ENCODE assay signal across 8 cellular contexts in the genomic region with DNA sequence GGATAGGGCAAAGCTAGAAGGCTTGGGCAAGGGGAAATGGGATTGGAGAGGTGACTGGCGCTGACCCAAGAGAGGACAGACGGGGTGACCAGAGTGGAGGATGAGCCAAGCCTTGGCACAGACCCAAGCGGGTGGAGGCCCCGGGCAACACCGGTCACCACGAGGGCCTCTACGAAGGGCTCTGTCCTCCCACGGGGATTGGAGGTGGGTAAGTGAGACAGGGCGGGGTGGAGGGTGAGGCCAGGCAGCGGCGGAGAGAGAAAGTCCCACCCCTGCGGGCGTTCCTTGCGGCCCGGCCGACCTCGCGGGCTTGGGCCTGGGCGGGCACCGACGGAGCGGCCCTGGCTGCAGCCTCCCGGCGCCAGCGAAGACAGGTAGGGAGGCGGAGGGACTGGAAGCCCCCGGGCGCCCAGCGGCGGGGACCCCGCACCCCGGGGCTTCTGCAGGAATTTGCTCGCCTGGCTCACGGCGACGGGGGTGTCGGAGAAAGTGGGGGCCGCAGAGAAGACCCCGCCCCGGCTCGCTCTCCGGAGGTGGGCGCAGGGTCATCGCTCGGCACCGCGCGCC. TPM values are rescaled to one million over a fixed set of nuclear protein-coding genes. Genes with fewer than 3 reads are reported as not detected.
DNase-seq lines count a peak whose midpoint lies in the region; ATAC-seq and TF ChIP-seq lines count a peak whose summit lies in the region.

A gene with protein sequence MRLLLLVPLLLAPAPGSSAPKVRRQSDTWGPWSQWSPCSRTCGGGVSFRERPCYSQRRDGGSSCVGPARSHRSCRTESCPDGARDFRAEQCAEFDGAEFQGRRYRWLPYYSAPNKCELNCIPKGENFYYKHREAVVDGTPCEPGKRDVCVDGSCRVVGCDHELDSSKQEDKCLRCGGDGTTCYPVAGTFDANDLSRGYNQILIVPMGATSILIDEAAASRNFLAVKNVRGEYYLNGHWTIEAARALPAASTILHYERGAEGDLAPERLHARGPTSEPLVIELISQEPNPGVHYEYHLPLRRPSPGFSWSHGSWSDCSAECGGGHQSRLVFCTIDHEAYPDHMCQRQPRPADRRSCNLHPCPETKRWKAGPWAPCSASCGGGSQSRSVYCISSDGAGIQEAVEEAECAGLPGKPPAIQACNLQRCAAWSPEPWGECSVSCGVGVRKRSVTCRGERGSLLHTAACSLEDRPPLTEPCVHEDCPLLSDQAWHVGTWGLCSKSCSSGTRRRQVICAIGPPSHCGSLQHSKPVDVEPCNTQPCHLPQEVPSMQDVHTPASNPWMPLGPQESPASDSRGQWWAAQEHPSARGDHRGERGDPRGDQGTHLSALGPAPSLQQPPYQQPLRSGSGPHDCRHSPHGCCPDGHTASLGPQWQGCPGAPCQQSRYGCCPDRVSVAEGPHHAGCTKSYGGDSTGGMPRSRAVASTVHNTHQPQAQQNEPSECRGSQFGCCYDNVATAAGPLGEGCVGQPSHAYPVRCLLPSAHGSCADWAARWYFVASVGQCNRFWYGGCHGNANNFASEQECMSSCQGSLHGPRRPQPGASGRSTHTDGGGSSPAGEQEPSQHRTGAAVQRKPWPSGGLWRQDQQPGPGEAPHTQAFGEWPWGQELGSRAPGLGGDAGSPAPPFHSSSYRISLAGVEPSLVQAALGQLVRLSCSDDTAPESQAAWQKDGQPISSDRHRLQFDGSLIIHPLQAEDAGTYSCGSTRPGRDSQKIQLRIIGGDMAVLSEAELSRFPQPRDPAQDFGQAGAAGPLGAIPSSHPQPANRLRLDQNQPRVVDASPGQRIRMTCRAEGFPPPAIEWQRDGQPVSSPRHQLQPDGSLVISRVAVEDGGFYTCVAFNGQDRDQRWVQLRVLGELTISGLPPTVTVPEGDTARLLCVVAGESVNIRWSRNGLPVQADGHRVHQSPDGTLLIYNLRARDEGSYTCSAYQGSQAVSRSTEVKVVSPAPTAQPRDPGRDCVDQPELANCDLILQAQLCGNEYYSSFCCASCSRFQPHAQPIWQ (plus strand): TSS at position 288 of the 567 bp plus-strand sequence. CDS start 2,273 bp downstream, outside the sequence.

- peaks cover 10% of the 10 kb centered on the region for H3K4me1 Mint-ChIP-seq in activated naive CD4-positive, alpha-beta T cell treated with anti-CD3 and anti-CD28 coated beads, Interleukin-2, amount 50 U/mL, for 24 hours

- H3K9me3 Mint-ChIP-seq in activated naive CD4-positive, alpha-beta T cell treated with anti-CD3 and anti-CD28 coated beads, Interleukin-2, amount 50 U/mL, for 24 hours = no peaks in the 10 kb centered on the region

- DNase-seq in activated naive CD4-positive, alpha-beta T cell treated with anti-CD3 and anti-CD28 coated beads, Interleukin-2, amount 50 U/mL, for 16 hours = no peak
- no peak for DNase-seq in glomerular endothelial cell (ENCODE audit: extremely low read depth, low read depth, low spot score)
- peak; percentile 83 for DNase-seq in posterior vena cava (ENCODE audit: low spot score)
- no peak for DNase-seq in activated effector memory CD4-positive, alpha-beta T cell treated with Interleukin-2 at 50 U/mL for 16 hours
- DNase-seq in cerebellar cortex (ENCODE audit: low spot score) = no peak

- intact Hi-C loops in posterior vena cava (cut with DNase I) = no loop called here

- no peak within 1 kb of the TSS for H3K27ac Mint-ChIP-seq in activated naive CD4-positive, alpha-beta T cell treated with anti-CD3 and anti-CD28 coated beads, Interleukin-2, amount 50 U/mL, for 24 hours

- no peaks in the 10 kb centered on the region for H3K36me3 Mint-ChIP-seq in activated naive CD4-positive, alpha-beta T cell treated with anti-CD3 and anti-CD28 coated beads, Interleukin-2, amount 50 U/mL, for 24 hours

- H3K27ac ChIP-seq in VCaP = peak within 1 kb of the TSS; percentile 25; the same call in 1 of the 2 replicates

- no peak for TF ChIP-seq CTCF in VCaP (conservative IDR thresholded peaks at IDR 0.05)

- no peak for ATAC-seq in HG03097 (IDR thresholded peaks at IDR 0.05; ENCODE audit: low FRiP score, unreplicated experiment)

- peak within 1 kb of the TSS; percentile 76 for H3K4me3 Mint-ChIP-seq in activated naive CD4-positive, alpha-beta T cell treated with anti-CD3 and anti-CD28 coated beads, Interleukin-2, amount 50 U/mL, for 24 hours

- peaks cover 39% of the 10 kb centered on the region for H3K27me3 Mint-ChIP-seq in activated naive CD4-positive, alpha-beta T cell treated with anti-CD3 and anti-CD28 coated beads, Interleukin-2, amount 50 U/mL, for 24 hours

RNA-seq across cellular contexts. Expression of the gene that starts here (rescaled TPM):
- 17.1 and 58.0 TPM in 2 replicates for total RNA-seq in glomerular endothelial cell
- total RNA-seq in posterior vena cava = 10 to 100 TPM in 1 of 2 donors, 1 to 10 TPM in 1; 9.4 to 19.4 TPM
